8 cellular contexts compared by ENCODE assay signal in the genomic region with DNA sequence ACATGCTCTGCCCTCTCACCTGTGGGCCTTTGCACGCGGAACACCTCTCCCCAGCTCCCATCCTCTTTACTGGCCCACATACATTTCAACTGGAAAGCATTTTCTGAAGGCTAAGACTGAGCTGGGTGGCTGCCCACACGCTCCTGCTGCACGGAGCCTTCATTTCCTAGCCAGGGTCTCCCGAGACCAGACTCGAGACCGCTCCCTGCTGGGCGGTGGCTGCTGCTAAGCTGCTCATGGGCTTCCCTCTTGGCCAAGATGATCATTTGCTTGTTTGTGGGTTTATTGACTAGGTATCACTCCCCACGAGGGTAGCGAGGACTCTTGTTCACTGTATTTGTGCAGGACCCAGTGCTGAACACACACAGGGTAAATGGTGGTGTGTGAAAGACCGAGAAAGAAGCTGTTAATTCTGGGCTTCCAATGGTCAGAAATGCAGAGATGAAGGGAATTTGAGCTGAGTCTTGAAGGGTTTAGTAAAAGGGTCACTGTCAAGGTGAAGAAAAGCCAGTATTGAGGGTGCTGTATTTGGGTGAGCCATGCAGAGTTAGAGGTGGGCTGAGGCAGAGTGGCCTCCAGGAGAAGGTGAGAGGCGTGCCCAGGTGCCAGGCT. TPM values are rescaled to one million over a fixed set of nuclear protein-coding genes. Genes with fewer than 3 reads are reported as not detected.
DNase-seq lines count a peak whose midpoint lies in the region; ATAC-seq lines count a peak whose summit lies in the region.

No MANE protein-coding gene starts in this region.

- peak; percentile 42 for ATAC-seq in GM21825 (IDR thresholded peaks at IDR 0.05; ENCODE audit: unreplicated experiment)

- DNase-seq in DMS53 treated with DMSO at 0.1 percent for 48 hours (lab: John Stamatoyannopoulos, UW; ENCODE audit: unreplicated experiment) (peak; percentile 17), NCI-H2227 (lab: John Stamatoyannopoulos, UW; ENCODE audit: unreplicated experiment) (peak; percentile 65), ecto neural progenitor cell (ENCODE audit: low spot score) (peak; percentile 75), lung microvascular endothelial cell (ENCODE audit: low read depth in 2 of 2) (peak; percentile 69 to 84), cortex of kidney (lab: John Stamatoyannopoulos, UW) (no peak)
- DNase-seq in activated CD4-positive, alpha-beta T cell treated with anti-CD3 and anti-CD28 coated beads, Interleukin-2, amount 50 U/mL, for 4 hours: peak; percentile 76 to 77
- DNase-seq in stimulated activated CD4-positive, alpha-beta T cell treated with anti-CD3 and anti-CD28 coated beads, TNF-alpha, amount 100 ng/mL, for 24 hours (ENCODE audit: low read depth in 3 of 3): peak; percentile 52 to 77 (median 54)

RNA-seq across cellular contexts. Expression of gene TRAPPC2L, which starts 0.9 kb away (rescaled TPM):
- 35.9 and 49.5 TPM in 2 replicates for total RNA-seq in lung microvascular endothelial cell

RNA-seq across cellular contexts. Expression of gene GALNS, which starts 1.1 kb away (rescaled TPM):
- 12.0 and 17.1 TPM in 2 replicates for total RNA-seq in lung microvascular endothelial cell

RNA-seq across cellular contexts. Expression of gene PABPN1L, which starts 8.6 kb away (rescaled TPM):
- total RNA-seq in lung microvascular endothelial cell: not detected in 2 replicates

RNA-seq across cellular contexts. Expression of gene APRT, which starts 46.1 kb away (rescaled TPM):
- 92.7 and 112 TPM in 2 replicates for total RNA-seq in lung microvascular endothelial cell

RNA-seq across cellular contexts. Expression of gene CDT1, which starts 54.2 kb away (rescaled TPM):
- total RNA-seq in lung microvascular endothelial cell: 1.8 and 3.7 TPM in 2 replicates
